8 cellular contexts compared by ENCODE assay signal in genomic region chr7:70614237-70614984, GRCh38.
A peak's percentile ranks its signal among the peaks of the same experiment; 100 is the strongest.
DNase-seq lines count a peak whose midpoint lies in the region; ATAC-seq and TF ChIP-seq lines count a peak whose summit lies in the region.

No MANE protein-coding gene starts in this region.

- H3K36me3 Mint-ChIP-seq in MCF 10A (ENCODE audit: insufficient read depth, unreplicated experiment) (peaks cover 11% of the 10 kb centered on the region), type B pancreatic cell (peaks cover 5% of the 10 kb centered on the region)

- H3K9me3 Mint-ChIP-seq in MCF 10A (ENCODE audit: unreplicated experiment) (no peaks in the 10 kb centered on the region), type B pancreatic cell (peaks cover 4% of the 10 kb centered on the region)

- no peaks in the 10 kb centered on the region for H3K27me3 Mint-ChIP-seq in MCF 10A (ENCODE audit: insufficient read depth, unreplicated experiment)
- H3K27me3 Mint-ChIP-seq in type B pancreatic cell, result peaks cover 21% of the 10 kb centered on the region

- H3K27ac Mint-ChIP-seq in MCF 10A (ENCODE audit: low read depth, unreplicated experiment) (no peak overlapping the region), type B pancreatic cell (peak overlapping the region; percentile 34)

- intact Hi-C loops in MCF 10A (cut with micrococcal nuclease), result no loop called here

- no peak overlapping the region for H3K4me3 Mint-ChIP-seq in MCF 10A (ENCODE audit: unreplicated experiment)
- H3K4me3 Mint-ChIP-seq in type B pancreatic cell, result no peak overlapping the region

- DNase-seq in ELR (ENCODE audit: low read depth) (peak; percentile 25), NCI-H187 (lab: John Stamatoyannopoulos, UW) (peak; percentile 84 to 96), MCF 10A (ENCODE audit: unreplicated experiment) (peak; percentile 0), left kidney (ENCODE audit: low read depth, low spot score) (peak; percentile 80), type B pancreatic cell (ENCODE audit: extremely low spot score, unreplicated experiment) (no peak), activated gamma-delta T cell treated with Interleukin-2 at 50 U/mL for 16 hours (no peak)
- DNase-seq in activated CD8-positive, alpha-beta memory T cell treated with anti-CD3 and anti-CD28 coated beads for 24 hours, result no peak

- BruUV-seq in MCF 10A (replicated peaks; lab: Mats Ljungman, UMichigan), result no TSS peak

- no peak for ATAC-seq in HG02870 (IDR thresholded peaks at IDR 0.05; ENCODE audit: unreplicated experiment)

- TF ChIP-seq CTCF in MCF 10A (IDR thresholded peaks at IDR 0.05; ENCODE audit: unreplicated experiment), result no peak
- no peak for TF ChIP-seq CTCF in type B pancreatic cell (conservative IDR thresholded peaks at IDR 0.05)

- no peaks in the 10 kb centered on the region for H3K4me1 Mint-ChIP-seq in MCF 10A (ENCODE audit: insufficient read depth, unreplicated experiment)
- H3K4me1 Mint-ChIP-seq in type B pancreatic cell (ENCODE audit: unreplicated experiment), result peaks cover 38% of the 10 kb centered on the region

- CTCF ChIA-PET in MCF 10A (lab: Yijun Ruan, JAX), result interaction anchor here (0.5 kb wide), 1 partner anchor 1259 kb away, joined by 3 read pairs; no protein-coding TSS in a partner anchor

- POLR2A ChIA-PET in MCF 10A (lab: Yijun Ruan, JAX), result no interaction called here

Comparison
In these comparisons a context has a peak if more than half of its experiments do, and no peak if none do; other contexts are left out.
1. DNase-seq: peak in ELR (single experiment), NCI-H187 (2 of 2), MCF 10A (single experiment) and left kidney (single experiment); none in type B pancreatic cell (single experiment), activated CD8-positive, alpha-beta memory T cell treated with anti-CD3 and anti-CD28 coated beads for 24 hours (single experiment) and activated gamma-delta T cell treated with Interleukin-2 at 50 U/mL for 16 hours (single experiment).